Comparison of ENCODE assay signal across 1 cellular context in the genomic region with DNA sequence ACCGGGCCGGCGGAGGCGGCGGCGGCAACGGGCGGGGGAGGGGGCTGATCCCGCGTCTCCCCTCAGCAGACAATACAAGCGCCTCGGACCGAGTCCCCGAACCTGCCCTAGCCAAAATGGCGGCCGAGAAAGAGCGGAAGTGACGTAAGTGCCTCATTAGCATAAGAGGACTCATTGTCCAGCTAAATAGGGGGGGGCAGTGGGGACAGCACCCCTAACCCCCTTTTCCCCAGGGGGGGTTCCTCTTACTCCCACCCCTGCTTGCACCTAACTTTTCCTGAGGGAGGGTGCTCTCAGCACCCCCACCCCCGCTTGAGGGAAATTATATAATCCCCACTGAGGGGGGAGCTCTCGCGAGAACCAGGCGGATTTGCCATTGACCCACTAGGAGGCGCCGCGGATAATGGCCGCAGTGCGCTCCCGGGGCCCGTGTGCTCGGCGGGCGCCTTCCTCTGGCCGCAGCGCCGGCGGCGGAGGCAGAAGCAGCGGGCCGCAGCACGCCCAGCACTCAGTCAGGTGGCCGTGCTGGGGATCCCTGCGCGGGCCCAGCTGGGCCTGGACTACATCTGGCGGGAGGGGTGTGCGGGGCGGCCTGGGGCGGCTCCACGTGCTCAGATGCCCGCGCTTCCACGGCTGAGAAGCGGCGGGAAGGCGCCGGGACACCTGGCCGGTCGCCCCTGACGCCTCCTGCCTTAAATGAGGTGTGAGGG.
A peak's percentile ranks its signal among the peaks of the same experiment; 100 is the strongest.
TF ChIP-seq lines count a peak whose summit lies in the region.

A gene (minus strand): TSS at position 132 of the 710 bp plus-strand sequence. CDS start 27,441 bp downstream, outside the sequence.

TF ChIP-seq in K562, 482 proteins besides CTCF, POLR2A, EP300 and RAD21 (continued from another document and continues in another):
- TF ChIP-seq RNF2 (IDR thresholded peaks at IDR 0.05) = peak; percentile 96
- peak; percentile 98 for TF ChIP-seq MAZ (CRISPR knock-in tag; conservative IDR thresholded peaks at IDR 0.05 in 1 of 2, IDR thresholded peaks at IDR 0.05 in 1 of 2)
- no peak for TF ChIP-seq ZNF436 (CRISPR knock-in tag; IDR thresholded peaks at IDR 0.05)
- TF ChIP-seq XRCC4 (IDR thresholded peaks at IDR 0.05; ENCODE audit: extremely low read depth, insufficient read depth, insufficient read length) = no peak
- peak; percentile 82 for TF ChIP-seq ZNF431 (CRISPR knock-in tag; IDR thresholded peaks at IDR 0.05)
- TF ChIP-seq, protein P1, sequence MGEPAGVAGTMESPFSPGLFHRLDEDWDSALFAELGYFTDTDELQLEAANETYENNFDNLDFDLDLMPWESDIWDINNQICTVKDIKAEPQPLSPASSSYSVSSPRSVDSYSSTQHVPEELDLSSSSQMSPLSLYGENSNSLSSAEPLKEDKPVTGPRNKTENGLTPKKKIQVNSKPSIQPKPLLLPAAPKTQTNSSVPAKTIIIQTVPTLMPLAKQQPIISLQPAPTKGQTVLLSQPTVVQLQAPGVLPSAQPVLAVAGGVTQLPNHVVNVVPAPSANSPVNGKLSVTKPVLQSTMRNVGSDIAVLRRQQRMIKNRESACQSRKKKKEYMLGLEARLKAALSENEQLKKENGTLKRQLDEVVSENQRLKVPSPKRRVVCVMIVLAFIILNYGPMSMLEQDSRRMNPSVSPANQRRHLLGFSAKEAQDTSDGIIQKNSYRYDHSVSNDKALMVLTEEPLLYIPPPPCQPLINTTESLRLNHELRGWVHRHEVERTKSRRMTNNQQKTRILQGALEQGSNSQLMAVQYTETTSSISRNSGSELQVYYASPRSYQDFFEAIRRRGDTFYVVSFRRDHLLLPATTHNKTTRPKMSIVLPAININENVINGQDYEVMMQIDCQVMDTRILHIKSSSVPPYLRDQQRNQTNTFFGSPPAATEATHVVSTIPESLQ (CRISPR knock-in tag; IDR thresholded peaks at IDR 0.05) = peak; percentile 80
- TF ChIP-seq TBL1XR1 (IDR thresholded peaks at IDR 0.05; ENCODE audit: low read length in 2 of 2) = peak; percentile 58 to 83; a peak in 3 of 4 replicates
- TF ChIP-seq PCBP1 (IDR thresholded peaks at IDR 0.05; ENCODE audit: low read depth, low read length, poor library complexity, severe bottlenecking) = peak; percentile 100
- no peak for TF ChIP-seq ZFPM2 (CRISPR knock-in tag; IDR thresholded peaks at IDR 0.05)
- TF ChIP-seq MTA1 (IDR thresholded peaks at IDR 0.05; ENCODE audit: borderline replicate concordance) = peak; percentile 41; the same call in 1 of the 2 replicates
- TF ChIP-seq, protein P2, sequence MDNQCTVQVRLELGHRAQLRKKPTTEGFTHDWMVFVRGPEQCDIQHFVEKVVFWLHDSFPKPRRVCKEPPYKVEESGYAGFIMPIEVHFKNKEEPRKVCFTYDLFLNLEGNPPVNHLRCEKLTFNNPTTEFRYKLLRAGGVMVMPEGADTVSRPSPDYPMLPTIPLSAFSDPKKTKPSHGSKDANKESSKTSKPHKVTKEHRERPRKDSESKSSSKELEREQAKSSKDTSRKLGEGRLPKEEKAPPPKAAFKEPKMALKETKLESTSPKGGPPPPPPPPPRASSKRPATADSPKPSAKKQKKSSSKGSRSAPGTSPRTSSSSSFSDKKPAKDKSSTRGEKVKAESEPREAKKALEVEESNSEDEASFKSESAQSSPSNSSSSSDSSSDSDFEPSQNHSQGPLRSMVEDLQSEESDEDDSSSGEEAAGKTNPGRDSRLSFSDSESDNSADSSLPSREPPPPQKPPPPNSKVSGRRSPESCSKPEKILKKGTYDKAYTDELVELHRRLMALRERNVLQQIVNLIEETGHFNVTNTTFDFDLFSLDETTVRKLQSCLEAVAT (IDR thresholded peaks at IDR 0.05) = 0 out of 4 replicates have a peak, but pooled peaks have one; percentile 24 to 25
- peak; percentile 76; the same call in 1 of the 2 replicates for TF ChIP-seq ZNF24 (IDR thresholded peaks at IDR 0.05)
- TF ChIP-seq FIP1L1 (IDR thresholded peaks at IDR 0.05; ENCODE audit: low read depth, low read length, poor library complexity, severe bottlenecking) = peak; percentile 99
- peak; percentile 56 for TF ChIP-seq CBFA2T3 (IDR thresholded peaks at IDR 0.05)
- TF ChIP-seq, protein P3, sequence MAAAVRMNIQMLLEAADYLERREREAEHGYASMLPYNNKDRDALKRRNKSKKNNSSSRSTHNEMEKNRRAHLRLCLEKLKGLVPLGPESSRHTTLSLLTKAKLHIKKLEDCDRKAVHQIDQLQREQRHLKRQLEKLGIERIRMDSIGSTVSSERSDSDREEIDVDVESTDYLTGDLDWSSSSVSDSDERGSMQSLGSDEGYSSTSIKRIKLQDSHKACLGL (CRISPR knock-in tag; IDR thresholded peaks at IDR 0.05; ENCODE audit: borderline replicate concordance, poor library complexity, severe bottlenecking) = peak; percentile 80
- peak; percentile 95 for TF ChIP-seq E2F3 (CRISPR knock-in tag; IDR thresholded peaks at IDR 0.05)
- no peak for TF ChIP-seq POLR3G (IDR thresholded peaks at IDR 0.05; ENCODE audit: extremely low read depth, insufficient read length, insufficient replicate concordance)
- TF ChIP-seq, protein P4, sequence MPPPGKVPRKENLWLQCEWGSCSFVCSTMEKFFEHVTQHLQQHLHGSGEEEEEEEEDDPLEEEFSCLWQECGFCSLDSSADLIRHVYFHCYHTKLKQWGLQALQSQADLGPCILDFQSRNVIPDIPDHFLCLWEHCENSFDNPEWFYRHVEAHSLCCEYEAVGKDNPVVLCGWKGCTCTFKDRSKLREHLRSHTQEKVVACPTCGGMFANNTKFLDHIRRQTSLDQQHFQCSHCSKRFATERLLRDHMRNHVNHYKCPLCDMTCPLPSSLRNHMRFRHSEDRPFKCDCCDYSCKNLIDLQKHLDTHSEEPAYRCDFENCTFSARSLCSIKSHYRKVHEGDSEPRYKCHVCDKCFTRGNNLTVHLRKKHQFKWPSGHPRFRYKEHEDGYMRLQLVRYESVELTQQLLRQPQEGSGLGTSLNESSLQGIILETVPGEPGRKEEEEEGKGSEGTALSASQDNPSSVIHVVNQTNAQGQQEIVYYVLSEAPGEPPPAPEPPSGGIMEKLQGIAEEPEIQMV (tag; conservative IDR thresholded peaks at IDR 0.05; ENCODE audit: low read depth) = no peak
- TF ChIP-seq, protein P5, sequence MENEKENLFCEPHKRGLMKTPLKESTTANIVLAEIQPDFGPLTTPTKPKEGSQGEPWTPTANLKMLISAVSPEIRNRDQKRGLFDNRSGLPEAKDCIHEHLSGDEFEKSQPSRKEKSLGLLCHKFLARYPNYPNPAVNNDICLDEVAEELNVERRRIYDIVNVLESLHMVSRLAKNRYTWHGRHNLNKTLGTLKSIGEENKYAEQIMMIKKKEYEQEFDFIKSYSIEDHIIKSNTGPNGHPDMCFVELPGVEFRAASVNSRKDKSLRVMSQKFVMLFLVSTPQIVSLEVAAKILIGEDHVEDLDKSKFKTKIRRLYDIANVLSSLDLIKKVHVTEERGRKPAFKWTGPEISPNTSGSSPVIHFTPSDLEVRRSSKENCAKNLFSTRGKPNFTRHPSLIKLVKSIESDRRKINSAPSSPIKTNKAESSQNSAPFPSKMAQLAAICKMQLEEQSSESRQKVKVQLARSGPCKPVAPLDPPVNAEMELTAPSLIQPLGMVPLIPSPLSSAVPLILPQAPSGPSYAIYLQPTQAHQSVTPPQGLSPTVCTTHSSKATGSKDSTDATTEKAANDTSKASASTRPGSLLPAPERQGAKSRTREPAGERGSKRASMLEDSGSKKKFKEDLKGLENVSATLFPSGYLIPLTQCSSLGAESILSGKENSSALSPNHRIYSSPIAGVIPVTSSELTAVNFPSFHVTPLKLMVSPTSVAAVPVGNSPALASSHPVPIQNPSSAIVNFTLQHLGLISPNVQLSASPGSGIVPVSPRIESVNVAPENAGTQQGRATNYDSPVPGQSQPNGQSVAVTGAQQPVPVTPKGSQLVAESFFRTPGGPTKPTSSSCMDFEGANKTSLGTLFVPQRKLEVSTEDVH (IDR thresholded peaks at IDR 0.05; ENCODE audit: low read depth, partially characterized antibody) = peak; percentile 86
- peak; percentile 45; the same call in 1 of the 2 replicates for TF ChIP-seq ZNF197 (CRISPR knock-in tag; IDR thresholded peaks at IDR 0.05; ENCODE audit: low read depth)
- TF ChIP-seq, protein P6, sequence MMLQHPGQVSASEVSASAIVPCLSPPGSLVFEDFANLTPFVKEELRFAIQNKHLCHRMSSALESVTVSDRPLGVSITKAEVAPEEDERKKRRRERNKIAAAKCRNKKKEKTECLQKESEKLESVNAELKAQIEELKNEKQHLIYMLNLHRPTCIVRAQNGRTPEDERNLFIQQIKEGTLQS (IDR thresholded peaks at IDR 0.05) = peak; percentile 87
- TF ChIP-seq, protein P6 (CRISPR knock-in tag; conservative IDR thresholded peaks at IDR 0.05) = peak; percentile 89
- TF ChIP-seq, protein P7, sequence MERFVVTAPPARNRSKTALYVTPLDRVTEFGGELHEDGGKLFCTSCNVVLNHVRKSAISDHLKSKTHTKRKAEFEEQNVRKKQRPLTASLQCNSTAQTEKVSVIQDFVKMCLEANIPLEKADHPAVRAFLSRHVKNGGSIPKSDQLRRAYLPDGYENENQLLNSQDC (CRISPR knock-in tag; IDR thresholded peaks at IDR 0.05) = peak; percentile 88
- TF ChIP-seq SMARCE1 (IDR thresholded peaks at IDR 0.05) = no peak
- TF ChIP-seq FOXM1 (IDR thresholded peaks at IDR 0.05; ENCODE audit: low read depth) = 0 out of 2 replicates have a peak, but pooled peaks have one; percentile 34
- TF ChIP-seq FOXM1 (CRISPR knock-in tag; IDR thresholded peaks at IDR 0.05; ENCODE audit: low read depth) = peak; percentile 93; the same call in 1 of the 2 replicates
- TF ChIP-seq NCOR1 (IDR thresholded peaks at IDR 0.05) = peak; percentile 71
- TF ChIP-seq, protein P8, sequence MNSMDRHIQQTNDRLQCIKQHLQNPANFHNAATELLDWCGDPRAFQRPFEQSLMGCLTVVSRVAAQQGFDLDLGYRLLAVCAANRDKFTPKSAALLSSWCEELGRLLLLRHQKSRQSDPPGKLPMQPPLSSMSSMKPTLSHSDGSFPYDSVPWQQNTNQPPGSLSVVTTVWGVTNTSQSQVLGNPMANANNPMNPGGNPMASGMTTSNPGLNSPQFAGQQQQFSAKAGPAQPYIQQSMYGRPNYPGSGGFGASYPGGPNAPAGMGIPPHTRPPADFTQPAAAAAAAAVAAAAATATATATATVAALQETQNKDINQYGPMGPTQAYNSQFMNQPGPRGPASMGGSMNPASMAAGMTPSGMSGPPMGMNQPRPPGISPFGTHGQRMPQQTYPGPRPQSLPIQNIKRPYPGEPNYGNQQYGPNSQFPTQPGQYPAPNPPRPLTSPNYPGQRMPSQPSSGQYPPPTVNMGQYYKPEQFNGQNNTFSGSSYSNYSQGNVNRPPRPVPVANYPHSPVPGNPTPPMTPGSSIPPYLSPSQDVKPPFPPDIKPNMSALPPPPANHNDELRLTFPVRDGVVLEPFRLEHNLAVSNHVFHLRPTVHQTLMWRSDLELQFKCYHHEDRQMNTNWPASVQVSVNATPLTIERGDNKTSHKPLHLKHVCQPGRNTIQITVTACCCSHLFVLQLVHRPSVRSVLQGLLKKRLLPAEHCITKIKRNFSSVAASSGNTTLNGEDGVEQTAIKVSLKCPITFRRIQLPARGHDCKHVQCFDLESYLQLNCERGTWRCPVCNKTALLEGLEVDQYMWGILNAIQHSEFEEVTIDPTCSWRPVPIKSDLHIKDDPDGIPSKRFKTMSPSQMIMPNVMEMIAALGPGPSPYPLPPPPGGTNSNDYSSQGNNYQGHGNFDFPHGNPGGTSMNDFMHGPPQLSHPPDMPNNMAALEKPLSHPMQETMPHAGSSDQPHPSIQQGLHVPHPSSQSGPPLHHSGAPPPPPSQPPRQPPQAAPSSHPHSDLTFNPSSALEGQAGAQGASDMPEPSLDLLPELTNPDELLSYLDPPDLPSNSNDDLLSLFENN (IDR thresholded peaks at IDR 0.05; ENCODE audit: low read depth in 2 of 2, low read length in 2 of 2) = 0 out of 4 replicates have a peak, but pooled peaks of 1 of the 2 experiments have one; percentile 56
- TF ChIP-seq, protein P9, sequence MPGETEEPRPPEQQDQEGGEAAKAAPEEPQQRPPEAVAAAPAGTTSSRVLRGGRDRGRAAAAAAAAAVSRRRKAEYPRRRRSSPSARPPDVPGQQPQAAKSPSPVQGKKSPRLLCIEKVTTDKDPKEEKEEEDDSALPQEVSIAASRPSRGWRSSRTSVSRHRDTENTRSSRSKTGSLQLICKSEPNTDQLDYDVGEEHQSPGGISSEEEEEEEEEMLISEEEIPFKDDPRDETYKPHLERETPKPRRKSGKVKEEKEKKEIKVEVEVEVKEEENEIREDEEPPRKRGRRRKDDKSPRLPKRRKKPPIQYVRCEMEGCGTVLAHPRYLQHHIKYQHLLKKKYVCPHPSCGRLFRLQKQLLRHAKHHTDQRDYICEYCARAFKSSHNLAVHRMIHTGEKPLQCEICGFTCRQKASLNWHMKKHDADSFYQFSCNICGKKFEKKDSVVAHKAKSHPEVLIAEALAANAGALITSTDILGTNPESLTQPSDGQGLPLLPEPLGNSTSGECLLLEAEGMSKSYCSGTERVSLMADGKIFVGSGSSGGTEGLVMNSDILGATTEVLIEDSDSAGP (CRISPR knock-in tag; IDR thresholded peaks at IDR 0.05) = peak; percentile 46; the same call in 1 of the 2 replicates
- peak; percentile 30 for TF ChIP-seq CHD1 (IDR thresholded peaks at IDR 0.05; ENCODE audit: low read length)
- TF ChIP-seq ZNF143 (CRISPR knock-in tag; IDR thresholded peaks at IDR 0.05) = 0 out of 2 replicates have a peak, but pooled peaks have one; percentile 39
- peak; percentile 82 for TF ChIP-seq ZNF589 (CRISPR knock-in tag; IDR thresholded peaks at IDR 0.05; ENCODE audit: low read depth)
- TF ChIP-seq ZNF165 (CRISPR knock-in tag; IDR thresholded peaks at IDR 0.05; ENCODE audit: borderline replicate concordance) = no peak; the same call in 1 of the 2 replicates
- TF ChIP-seq ILF3 (IDR thresholded peaks at IDR 0.05; ENCODE audit: borderline replicate concordance) = peak; percentile 82; the same call in 1 of the 2 replicates
- TF ChIP-seq RUNX1 (IDR thresholded peaks at IDR 0.05; ENCODE audit: low read depth) = 0 out of 2 replicates have a peak, but pooled peaks have one; percentile 46
- TF ChIP-seq, protein P10, sequence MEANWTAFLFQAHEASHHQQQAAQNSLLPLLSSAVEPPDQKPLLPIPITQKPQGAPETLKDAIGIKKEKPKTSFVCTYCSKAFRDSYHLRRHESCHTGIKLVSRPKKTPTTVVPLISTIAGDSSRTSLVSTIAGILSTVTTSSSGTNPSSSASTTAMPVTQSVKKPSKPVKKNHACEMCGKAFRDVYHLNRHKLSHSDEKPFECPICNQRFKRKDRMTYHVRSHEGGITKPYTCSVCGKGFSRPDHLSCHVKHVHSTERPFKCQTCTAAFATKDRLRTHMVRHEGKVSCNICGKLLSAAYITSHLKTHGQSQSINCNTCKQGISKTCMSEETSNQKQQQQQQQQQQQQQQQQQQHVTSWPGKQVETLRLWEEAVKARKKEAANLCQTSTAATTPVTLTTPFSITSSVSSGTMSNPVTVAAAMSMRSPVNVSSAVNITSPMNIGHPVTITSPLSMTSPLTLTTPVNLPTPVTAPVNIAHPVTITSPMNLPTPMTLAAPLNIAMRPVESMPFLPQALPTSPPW (CRISPR knock-in tag; IDR thresholded peaks at IDR 0.05) = peak; percentile 98
